1 cellular context compared by ENCODE assay signal in genomic region chr15:41648097-41648496, GRCh38.
TF ChIP-seq lines count a peak whose summit lies in the region.

No MANE protein-coding gene starts in this region.

TF ChIP-seq in HepG2, 621 proteins besides CTCF, POLR2A, EP300 and RAD21 (continued from another document and continues in another):
- TF ChIP-seq, protein P1, sequence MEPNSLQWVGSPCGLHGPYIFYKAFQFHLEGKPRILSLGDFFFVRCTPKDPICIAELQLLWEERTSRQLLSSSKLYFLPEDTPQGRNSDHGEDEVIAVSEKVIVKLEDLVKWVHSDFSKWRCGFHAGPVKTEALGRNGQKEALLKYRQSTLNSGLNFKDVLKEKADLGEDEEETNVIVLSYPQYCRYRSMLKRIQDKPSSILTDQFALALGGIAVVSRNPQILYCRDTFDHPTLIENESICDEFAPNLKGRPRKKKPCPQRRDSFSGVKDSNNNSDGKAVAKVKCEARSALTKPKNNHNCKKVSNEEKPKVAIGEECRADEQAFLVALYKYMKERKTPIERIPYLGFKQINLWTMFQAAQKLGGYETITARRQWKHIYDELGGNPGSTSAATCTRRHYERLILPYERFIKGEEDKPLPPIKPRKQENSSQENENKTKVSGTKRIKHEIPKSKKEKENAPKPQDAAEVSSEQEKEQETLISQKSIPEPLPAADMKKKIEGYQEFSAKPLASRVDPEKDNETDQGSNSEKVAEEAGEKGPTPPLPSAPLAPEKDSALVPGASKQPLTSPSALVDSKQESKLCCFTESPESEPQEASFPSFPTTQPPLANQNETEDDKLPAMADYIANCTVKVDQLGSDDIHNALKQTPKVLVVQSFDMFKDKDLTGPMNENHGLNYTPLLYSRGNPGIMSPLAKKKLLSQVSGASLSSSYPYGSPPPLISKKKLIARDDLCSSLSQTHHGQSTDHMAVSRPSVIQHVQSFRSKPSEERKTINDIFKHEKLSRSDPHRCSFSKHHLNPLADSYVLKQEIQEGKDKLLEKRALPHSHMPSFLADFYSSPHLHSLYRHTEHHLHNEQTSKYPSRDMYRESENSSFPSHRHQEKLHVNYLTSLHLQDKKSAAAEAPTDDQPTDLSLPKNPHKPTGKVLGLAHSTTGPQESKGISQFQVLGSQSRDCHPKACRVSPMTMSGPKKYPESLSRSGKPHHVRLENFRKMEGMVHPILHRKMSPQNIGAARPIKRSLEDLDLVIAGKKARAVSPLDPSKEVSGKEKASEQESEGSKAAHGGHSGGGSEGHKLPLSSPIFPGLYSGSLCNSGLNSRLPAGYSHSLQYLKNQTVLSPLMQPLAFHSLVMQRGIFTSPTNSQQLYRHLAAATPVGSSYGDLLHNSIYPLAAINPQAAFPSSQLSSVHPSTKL (CRISPR knock-in tag; IDR thresholded peaks at IDR 0.05) = peak; percentile 50
- peak; percentile 63 for TF ChIP-seq CEBPG (CRISPR knock-in tag; IDR thresholded peaks at IDR 0.05)
- TF ChIP-seq MAF1 (CRISPR knock-in tag; IDR thresholded peaks at IDR 0.05; ENCODE audit: borderline replicate concordance) = no peak
- peak; percentile 40; the same call in 1 of the 2 replicates for TF ChIP-seq HNF4G (IDR thresholded peaks at IDR 0.05; ENCODE audit: borderline replicate concordance, low read depth, low read length)
- TF ChIP-seq HNF4G (CRISPR knock-in tag; IDR thresholded peaks at IDR 0.05; ENCODE audit: borderline replicate concordance, low read depth) = no peak
- no peak for TF ChIP-seq SIX4 (CRISPR knock-in tag; IDR thresholded peaks at IDR 0.05)
- peak; percentile 84 for TF ChIP-seq HNF4A (CRISPR knock-in tag; IDR thresholded peaks at IDR 0.05)
- TF ChIP-seq SRSF4 (IDR thresholded peaks at IDR 0.05; ENCODE audit: low read depth, low read length, poor library complexity, severe bottlenecking) = no peak
- TF ChIP-seq SOX6 (IDR thresholded peaks at IDR 0.05) = no peak
- peak; percentile 17; the same call in 1 of the 2 replicates for TF ChIP-seq SOX6 (CRISPR knock-in tag; IDR thresholded peaks at IDR 0.05)
- TF ChIP-seq HMG20A (CRISPR knock-in tag; IDR thresholded peaks at IDR 0.05; ENCODE audit: borderline replicate concordance) = no peak; the same call in 1 of the 2 replicates
- no peak for TF ChIP-seq BRCA1 (CRISPR knock-in tag; IDR thresholded peaks at IDR 0.05)
- peak; percentile 71 for TF ChIP-seq GATAD2A (CRISPR knock-in tag; IDR thresholded peaks at IDR 0.05)
- no peak for TF ChIP-seq ATRX (CRISPR knock-in tag; IDR thresholded peaks at IDR 0.05; ENCODE audit: borderline replicate concordance)
- TF ChIP-seq REXO4 (CRISPR knock-in tag; IDR thresholded peaks at IDR 0.05; ENCODE audit: borderline replicate concordance) = no peak
- no peak for TF ChIP-seq NFYC (CRISPR knock-in tag; IDR thresholded peaks at IDR 0.05)
- TF ChIP-seq RORA (CRISPR knock-in tag; IDR thresholded peaks at IDR 0.05) = no peak
- no peak for TF ChIP-seq HNRNPLL (IDR thresholded peaks at IDR 0.05; ENCODE audit: low read depth, low read length, poor library complexity, severe bottlenecking)
- no peak for TF ChIP-seq SOX13 (IDR thresholded peaks at IDR 0.05)
- peak in 1 of 2 experiments; percentile 30; a peak in 1 of 4 replicates for TF ChIP-seq SOX13 (CRISPR knock-in tag; conservative IDR thresholded peaks at IDR 0.05 in 1 of 2, IDR thresholded peaks at IDR 0.05 in 1 of 2)
- TF ChIP-seq THAP11 (CRISPR knock-in tag; IDR thresholded peaks at IDR 0.05) = no peak
- TF ChIP-seq ZNF343 (CRISPR knock-in tag; IDR thresholded peaks at IDR 0.05) = no peak
- TF ChIP-seq NBN (conservative IDR thresholded peaks at IDR 0.05) = no peak
- TF ChIP-seq SYNCRIP (IDR thresholded peaks at IDR 0.05; ENCODE audit: insufficient read depth, low read depth, low read length) = no peak
- TF ChIP-seq ZNF567 (CRISPR knock-in tag; IDR thresholded peaks at IDR 0.05; ENCODE audit: borderline replicate concordance) = no peak
- no peak for TF ChIP-seq ZNF709 (CRISPR knock-in tag; IDR thresholded peaks at IDR 0.05)
- no peak for TF ChIP-seq ZNF354B (CRISPR knock-in tag; IDR thresholded peaks at IDR 0.05)
- no peak for TF ChIP-seq MAFK (conservative IDR thresholded peaks at IDR 0.05 in 1 of 2, IDR thresholded peaks at IDR 0.05 in 1 of 2; ENCODE audit: low read length in 2 of 2)
- no peak for TF ChIP-seq PPARG (CRISPR knock-in tag; conservative IDR thresholded peaks at IDR 0.05)
- TF ChIP-seq, protein P2, sequence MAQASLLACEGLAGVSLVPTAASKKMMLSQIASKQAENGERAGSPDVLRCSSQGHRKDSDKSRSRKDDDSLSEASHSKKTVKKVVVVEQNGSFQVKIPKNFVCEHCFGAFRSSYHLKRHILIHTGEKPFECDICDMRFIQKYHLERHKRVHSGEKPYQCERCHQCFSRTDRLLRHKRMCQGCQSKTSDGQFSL (CRISPR knock-in tag; IDR thresholded peaks at IDR 0.05) = no peak
- TF ChIP-seq, protein P3, sequence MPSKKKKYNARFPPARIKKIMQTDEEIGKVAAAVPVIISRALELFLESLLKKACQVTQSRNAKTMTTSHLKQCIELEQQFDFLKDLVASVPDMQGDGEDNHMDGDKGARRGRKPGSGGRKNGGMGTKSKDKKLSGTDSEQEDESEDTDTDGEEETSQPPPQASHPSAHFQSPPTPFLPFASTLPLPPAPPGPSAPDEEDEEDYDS (CRISPR knock-in tag; IDR thresholded peaks at IDR 0.05) = no peak
- TF ChIP-seq ZNF850 (CRISPR knock-in tag; conservative IDR thresholded peaks at IDR 0.05) = no peak
- TF ChIP-seq NFIC (IDR thresholded peaks at IDR 0.05; ENCODE audit: low read length) = no peak
- no peak for TF ChIP-seq TBL1XR1 (IDR thresholded peaks at IDR 0.05; ENCODE audit: borderline replicate concordance, low read length, partially characterized antibody)
- TF ChIP-seq GTF3A (CRISPR knock-in tag; conservative IDR thresholded peaks at IDR 0.05) = no peak
- TF ChIP-seq FOXA3 (CRISPR knock-in tag; IDR thresholded peaks at IDR 0.05) = 0 out of 2 replicates have a peak, but pooled peaks have one; percentile 9
- TF ChIP-seq ZC3H4 (CRISPR knock-in tag; IDR thresholded peaks at IDR 0.05; ENCODE audit: borderline replicate concordance) = no peak
- TF ChIP-seq ZNF30 (CRISPR knock-in tag; IDR thresholded peaks at IDR 0.05) = no peak
- TF ChIP-seq, protein P4, sequence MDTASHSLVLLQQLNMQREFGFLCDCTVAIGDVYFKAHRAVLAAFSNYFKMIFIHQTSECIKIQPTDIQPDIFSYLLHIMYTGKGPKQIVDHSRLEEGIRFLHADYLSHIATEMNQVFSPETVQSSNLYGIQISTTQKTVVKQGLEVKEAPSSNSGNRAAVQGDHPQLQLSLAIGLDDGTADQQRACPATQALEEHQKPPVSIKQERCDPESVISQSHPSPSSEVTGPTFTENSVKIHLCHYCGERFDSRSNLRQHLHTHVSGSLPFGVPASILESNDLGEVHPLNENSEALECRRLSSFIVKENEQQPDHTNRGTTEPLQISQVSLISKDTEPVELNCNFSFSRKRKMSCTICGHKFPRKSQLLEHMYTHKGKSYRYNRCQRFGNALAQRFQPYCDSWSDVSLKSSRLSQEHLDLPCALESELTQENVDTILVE (CRISPR knock-in tag; IDR thresholded peaks at IDR 0.05) = no peak
- no peak for TF ChIP-seq ZNF180 (CRISPR knock-in tag; IDR thresholded peaks at IDR 0.05; ENCODE audit: borderline replicate concordance, low read depth)
- peak; percentile 87 for TF ChIP-seq ESRRA (CRISPR knock-in tag; IDR thresholded peaks at IDR 0.05; ENCODE audit: low read depth)
- TF ChIP-seq MAFF (IDR thresholded peaks at IDR 0.05; ENCODE audit: low read depth, low read length) = no peak
- no peak; the same call in 1 of the 2 replicates for TF ChIP-seq ATF2 (CRISPR knock-in tag; IDR thresholded peaks at IDR 0.05)
- TF ChIP-seq ZSCAN30 (CRISPR knock-in tag; IDR thresholded peaks at IDR 0.05) = no peak
- TF ChIP-seq ZNF790 (CRISPR knock-in tag; IDR thresholded peaks at IDR 0.05; ENCODE audit: borderline replicate concordance) = no peak
- no peak for TF ChIP-seq MEF2D (CRISPR knock-in tag; IDR thresholded peaks at IDR 0.05)
- TF ChIP-seq, protein P5, sequence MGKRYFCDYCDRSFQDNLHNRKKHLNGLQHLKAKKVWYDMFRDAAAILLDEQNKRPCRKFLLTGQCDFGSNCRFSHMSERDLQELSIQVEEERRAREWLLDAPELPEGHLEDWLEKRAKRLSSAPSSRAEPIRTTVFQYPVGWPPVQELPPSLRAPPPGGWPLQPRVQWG (CRISPR knock-in tag; IDR thresholded peaks at IDR 0.05; ENCODE audit: borderline replicate concordance, low read depth) = no peak
- no peak for TF ChIP-seq ZBTB40 (IDR thresholded peaks at IDR 0.05)
- no peak for TF ChIP-seq ZBTB40 (CRISPR knock-in tag; IDR thresholded peaks at IDR 0.05)
- no peak for TF ChIP-seq CREB1 (IDR thresholded peaks at IDR 0.05)
- peak; percentile 40; the same call in 1 of the 2 replicates for TF ChIP-seq CREB1 (CRISPR knock-in tag; IDR thresholded peaks at IDR 0.05)
- no peak for TF ChIP-seq ISL2 (CRISPR knock-in tag; IDR thresholded peaks at IDR 0.05)
- TF ChIP-seq ZNF569 (CRISPR knock-in tag; IDR thresholded peaks at IDR 0.05; ENCODE audit: borderline replicate concordance) = no peak
